In the genomic region with DNA sequence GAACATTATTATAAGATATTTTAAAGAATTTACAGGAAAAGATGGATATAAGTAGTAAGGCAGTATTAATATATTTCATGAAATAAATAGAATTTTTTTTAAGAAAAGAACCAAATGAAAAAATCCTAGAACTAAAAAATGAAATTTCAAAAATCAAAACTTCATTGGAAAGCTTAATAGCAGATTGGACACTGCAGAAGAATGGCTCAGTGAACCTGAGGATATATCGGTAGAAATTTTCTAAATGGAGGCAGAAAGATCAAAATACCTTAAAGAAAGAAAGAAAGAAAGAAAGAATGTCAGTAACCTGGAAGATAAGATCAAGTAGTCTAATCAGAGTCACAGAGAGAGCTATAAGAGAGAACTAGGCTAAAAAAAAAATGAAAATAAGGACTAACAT, we compare ENCODE assay signal across 24 cellular contexts. TPM values are rescaled to one million over a fixed set of nuclear protein-coding genes. Genes with fewer than 3 reads are reported as not detected.
A peak's percentile ranks its signal among the peaks of the same experiment; 100 is the strongest.
DNase-seq lines count a peak whose midpoint lies in the region; ATAC-seq, FAIRE-seq and TF ChIP-seq lines count a peak whose summit lies in the region.
"Had no signal": no experiment of that assay in that cellular context is flagged by ENCODE, and none has a peak within 500 bp of the region (broad histone marks: within the 10 kb centered on the region; RNA-seq: fewer than 3 reads in every experiment).

No MANE protein-coding gene starts in this region.

- ATAC-seq in HepG2 (no peak), right lobe of liver (no peak), foreskin keratinocyte (no peak)

- H3K79me2 ChIP-seq in HepG2 (ENCODE audit: insufficient read depth, low read length) (no peaks in the 10 kb centered on the region), OCI-LY3 (ENCODE audit: low read length) (no peaks in the 10 kb centered on the region)

- in situ Hi-C loops in HepG2 (cut with HindIII; ENCODE audit: extremely low pct_ligation_motif_present, low pct_unique_long_range_greater_than_20kb) = no loop called here

- no peak for TF ChIP-seq RAD21 in HepG2 (CRISPR knock-in tag; IDR thresholded peaks at IDR 0.05)

- FAIRE-seq in HepG2 (lab: Jason Lieb, UNC) (no peak), frontal cortex (lab: Jason Lieb, UNC) (peak; percentile 69)
- FAIRE-seq: A204.1, D721Med, G401.6, GM12891, GM19239 had no signal

- POLR2A ChIA-PET in HepG2 (lab: Yijun Ruan, JAX) = no interaction called here

- DNase-seq in HepG2 (ENCODE audit: low spot score) = no peak
- DNase-seq in right lobe of liver = no peak
- no peak for DNase-seq in frontal cortex (ENCODE audit: low spot score in 2 of 2)
- no peak for DNase-seq in NCI-H774 (lab: John Stamatoyannopoulos, UW)
- DNase-seq in effector CD4-positive, alpha-beta T cell = no peak
- DNase-seq in foreskin keratinocyte = no peak
- DNase-seq: 8988T; ACHN; BE2C; C1 segment of cervical spinal cord; Caco-2; Calu3; CD4-positive, alpha-beta memory T cell; CD4-positive, CD25-positive, alpha-beta regulatory T cell; CD8-positive, alpha-beta memory T cell; DMS79 treated with DMSO at 0.1 percent for 48 hours; GF-D8 had no signal

- H3K27ac ChIP-seq in HepG2 (ENCODE audit: extremely low read length, insufficient read depth, low read length) (no peak overlapping the region), right lobe of liver (no peak overlapping the region), OCI-LY3 (ENCODE audit: low read length) (peak overlapping the region; percentile 81), foreskin keratinocyte (no peak overlapping the region)
- H3K27ac ChIP-seq: BLaER1 had no signal

- intact Hi-C loops in HepG2 (cut with micrococcal nuclease; ENCODE audit: unreplicated experiment) (no loop called here), right lobe of liver (cut with DNase I) (no loop called here)

- H3K9me3 ChIP-seq in HepG2 (ENCODE audit: low read length) = no peaks in the 10 kb centered on the region
- H3K9me3 ChIP-seq in right lobe of liver = no peaks in the 10 kb centered on the region
- H3K9me3 ChIP-seq in OCI-LY3 (ENCODE audit: insufficient read depth, low read length) = peaks cover 48% of the 10 kb centered on the region
- H3K9me3 ChIP-seq: BE2C, Caco-2 had no signal

- BruUV-seq in HepG2 (replicated peaks; lab: Mats Ljungman, UMichigan) = no TSS peak

- no peaks in the 10 kb centered on the region for H4K20me1 ChIP-seq in HepG2 (ENCODE audit: insufficient read depth, low read length)
- H4K20me1 ChIP-seq in OCI-LY3 (ENCODE audit: insufficient read depth, low read length) = no peaks in the 10 kb centered on the region
- H4K20me1 ChIP-seq: BLaER1 had no signal

- H3K4me3 ChIP-seq in HepG2 (replicated peaks in 1 of 3; ENCODE audit: insufficient read depth in 1 of 3, low read depth in 2 of 3, low read length in 3 of 3) = no peak overlapping the region
- no peak overlapping the region for H3K4me3 ChIP-seq in right lobe of liver
- H3K4me3 ChIP-seq in OCI-LY3 (ENCODE audit: low read length) = no peak overlapping the region
- H3K4me3 ChIP-seq: BLaER1 had no signal

- H3K36me3 ChIP-seq in HepG2 (replicated peaks in 1 of 2; ENCODE audit: control insufficient read depth in 1 of 2, insufficient read depth in 2 of 2, low read length in 2 of 2) (no peaks in the 10 kb centered on the region), right lobe of liver (no peaks in the 10 kb centered on the region), OCI-LY3 (replicated peaks; ENCODE audit: low read depth, low read length) (peaks cover 51% of the 10 kb centered on the region)
- H3K36me3 ChIP-seq: BE2C, BLaER1 had no signal

- TF ChIP-seq EP300 in HepG2 (IDR thresholded peaks at IDR 0.05; ENCODE audit: low read depth in 2 of 2, low read length in 2 of 2) (no peak), HepG2 (CRISPR knock-in tag; IDR thresholded peaks at IDR 0.05; ENCODE audit: borderline replicate concordance) (no peak)

- no peak for TF ChIP-seq CTCF in HepG2 (CRISPR knock-in tag; IDR thresholded peaks at IDR 0.05)
- no peak for TF ChIP-seq CTCF in right lobe of liver (IDR thresholded peaks at IDR 0.05)
- no peak for TF ChIP-seq CTCF in OCI-LY3 (IDR thresholded peaks at IDR 0.05; ENCODE audit: low read depth, low read length)
- no peak for TF ChIP-seq CTCF in foreskin keratinocyte (conservative IDR thresholded peaks at IDR 0.05)

- H3K27me3 ChIP-seq in HepG2 (ENCODE audit: control insufficient read depth in 1 of 2, insufficient read depth in 2 of 2, low read length in 2 of 2) = no peaks in the 10 kb centered on the region; a peak in 1 of 5 replicates
- no peaks in the 10 kb centered on the region for H3K27me3 ChIP-seq in right lobe of liver
- no peaks in the 10 kb centered on the region for H3K27me3 ChIP-seq in OCI-LY3 (ENCODE audit: low read depth, low read length)
- H3K27me3 ChIP-seq in foreskin keratinocyte = peaks cover 19% of the 10 kb centered on the region
- H3K27me3 ChIP-seq: BE2C, BLaER1 had no signal

- no peak for TF ChIP-seq POLR2A in HepG2 (IDR thresholded peaks at IDR 0.05; ENCODE audit: insufficient read depth in 1 of 2, low read depth in 2 of 2, low read length in 2 of 2)
- TF ChIP-seq POLR2A in right lobe of liver (IDR thresholded peaks at IDR 0.05) = no peak

- H3K9ac ChIP-seq in HepG2 (ENCODE audit: insufficient read depth, low read depth, low read length) = no peak overlapping the region
- H3K9ac ChIP-seq in OCI-LY3 (ENCODE audit: low read length) = no peak overlapping the region
- H3K9ac ChIP-seq: BLaER1 had no signal

- no peak overlapping the region for H3K4me2 ChIP-seq in HepG2 (ENCODE audit: low read depth, low read length)
- H3K4me2 ChIP-seq in OCI-LY3 (ENCODE audit: low read length) = no peak overlapping the region
- H3K4me2 ChIP-seq: BLaER1 had no signal

- H3K4me1 ChIP-seq in HepG2 (ENCODE audit: insufficient read depth, low read length) (no peaks in the 10 kb centered on the region), right lobe of liver (no peaks in the 10 kb centered on the region), OCI-LY3 (ENCODE audit: low read length) (peaks cover 46% of the 10 kb centered on the region), foreskin keratinocyte (no peaks in the 10 kb centered on the region)
- H3K4me1 ChIP-seq: BE2C, BLaER1, Caco-2 had no signal

- no peak overlapping the region for H2AFZ ChIP-seq in HepG2 (ENCODE audit: low read length)
- no peak overlapping the region for H2AFZ ChIP-seq in OCI-LY3 (ENCODE audit: low read depth, low read length)

- CTCF ChIA-PET in HepG2 (lab: Yijun Ruan, JAX; ENCODE audit: low intra/inter-chr PET ratio, low total read pairs) = no interaction called here

- WGBS in HepG2 (ENCODE audit: low lambda C conversion rate) = 38% methylated on average over 1 of the region's 1 CpG
- no CpG with 5 or more reads among the region's 1 CpG for WGBS in right lobe of liver (ENCODE audit: insufficient coverage, low coverage, low lambda C conversion rate, missing lambda C conversion rate)

RNA-seq across cellular contexts. Expression of a gene that starts 21.3 kb away (rescaled TPM):
- total RNA-seq in HepG2 (2016; rRNA removed; fragmentation: Illumina TruSeq; extraction: Trizol) = 1.2 and 1.6 TPM in 2 replicates
- 0.71 and 1.4 TPM in 2 replicates for total RNA-seq in HepG2 (2016; cell fraction: cytosol; rRNA removed; fragmentation: Illumina TruSeq; extraction: Trizol; ENCODE audit: low read depth)
- total RNA-seq in HepG2 (2016; cell fraction: insoluble cytoplasmic fraction; rRNA removed; fragmentation: Illumina TruSeq; extraction: Trizol) = 1.1 and 1.3 TPM in 2 replicates
- 0.65 and 1.0 TPM in 2 replicates for total RNA-seq in HepG2 (2016; cell fraction: membrane; rRNA removed; fragmentation: Illumina TruSeq; extraction: Trizol)
- total RNA-seq in HepG2 (2016; cell fraction: nucleus; rRNA removed; fragmentation: Illumina TruSeq; extraction: Trizol) = 2.6 and 3.1 TPM in 2 replicates
- 35.1 and 36.2 TPM in 2 replicates for polyA plus RNA-seq in HepG2 (2011; rRNA removed)
- polyA plus RNA-seq in HepG2 (2011; cell fraction: cytosol; rRNA removed) = 18.9 and 26.8 TPM in 2 replicates
- 61.6 and 61.9 TPM in 2 replicates for polyA plus RNA-seq in HepG2 (2011; cell fraction: nucleus; rRNA removed)
- 38.3 and 45.6 TPM in 2 replicates for polyA plus RNA-seq in HepG2 (2012)
- 0.19 and 0.20 TPM in 2 replicates for polyA plus RNA-seq in HepG2 (2016; cell fraction: cytosol; fragmentation: Illumina TruSeq; extraction: Trizol; ENCODE audit: low read depth)
- 1.0 and 1.2 TPM in 2 replicates for polyA plus RNA-seq in HepG2 (2016; cell fraction: insoluble cytoplasmic fraction; fragmentation: Illumina TruSeq; extraction: Trizol; ENCODE audit: low read depth)
- polyA plus RNA-seq in HepG2 (2016; cell fraction: membrane; fragmentation: Illumina TruSeq; extraction: Trizol; ENCODE audit: low read depth) = 0.33 and 0.39 TPM in 2 replicates
- 1.3 and 1.8 TPM in 2 replicates for polyA plus RNA-seq in HepG2 (2016; cell fraction: nucleus; fragmentation: Illumina TruSeq; extraction: Trizol; ENCODE audit: insufficient read depth, low read depth)
- 22.1 and 78.9 TPM in 2 replicates for polyA minus RNA-seq in HepG2 (2011; rRNA and poly(A)+ RNA removed; ENCODE audit: low replicate concordance)
- 20.6 and 29.7 TPM in 2 replicates for polyA minus RNA-seq in HepG2 (2011; cell fraction: cytosol; rRNA and poly(A)+ RNA removed)
- polyA minus RNA-seq in HepG2 (2011; cell fraction: nucleus; rRNA and poly(A)+ RNA removed) = 290 and 300 TPM in 2 replicates
- 10 to 100 TPM; 28.3 to 82.5 (median 51.7) TPM for total RNA-seq in right lobe of liver
- total RNA-seq in frontal cortex = 52.2 TPM
- 6.0 and 7.0 TPM in 2 replicates for total RNA-seq in foreskin keratinocyte
- polyA plus RNA-seq in foreskin keratinocyte = 2.2 and 2.8 TPM in 2 replicates

RNA-seq across cellular contexts. Expression of a gene that starts 33.0 kb away (rescaled TPM):
- total RNA-seq in HepG2 (2016; rRNA removed; fragmentation: Illumina TruSeq; extraction: Trizol) (15.5 and 16.7 TPM in 2 replicates), right lobe of liver (10 to 100 TPM in 5 of 6 experiments, 1 to 10 TPM in 1; 8.5 to 16.8 (median 13.8) TPM), frontal cortex (12.2 TPM), foreskin keratinocyte (9.7 and 11.0 TPM in 2 replicates)
- total RNA-seq in HepG2 (2016; cell fraction: cytosol; rRNA removed; fragmentation: Illumina TruSeq; extraction: Trizol; ENCODE audit: low read depth) = 1.9 and 2.5 TPM in 2 replicates
- total RNA-seq in HepG2 (2016; cell fraction: insoluble cytoplasmic fraction; rRNA removed; fragmentation: Illumina TruSeq; extraction: Trizol) = 14.8 and 17.2 TPM in 2 replicates
- 9.3 and 10.2 TPM in 2 replicates for total RNA-seq in HepG2 (2016; cell fraction: membrane; rRNA removed; fragmentation: Illumina TruSeq; extraction: Trizol)
- total RNA-seq in HepG2 (2016; cell fraction: nucleus; rRNA removed; fragmentation: Illumina TruSeq; extraction: Trizol) = 21.2 and 23.1 TPM in 2 replicates
- polyA plus RNA-seq in HepG2 (2011; rRNA removed) (3.1 and 3.8 TPM in 2 replicates), foreskin keratinocyte (4.3 and 5.9 TPM in 2 replicates)
- polyA plus RNA-seq in HepG2 (2011; cell fraction: cytosol; rRNA removed) = 1.9 and 2.8 TPM in 2 replicates
- 4.5 and 5.1 TPM in 2 replicates for polyA plus RNA-seq in HepG2 (2011; cell fraction: nucleus; rRNA removed)
- polyA plus RNA-seq in HepG2 (2012) = 5.9 and 7.7 TPM in 2 replicates
- polyA plus RNA-seq in HepG2 (2016; cell fraction: cytosol; fragmentation: Illumina TruSeq; extraction: Trizol; ENCODE audit: low read depth) = 1.2 TPM in 2 replicates
- polyA plus RNA-seq in HepG2 (2016; cell fraction: insoluble cytoplasmic fraction; fragmentation: Illumina TruSeq; extraction: Trizol; ENCODE audit: low read depth) = 11.5 and 12.0 TPM in 2 replicates
- polyA plus RNA-seq in HepG2 (2016; cell fraction: membrane; fragmentation: Illumina TruSeq; extraction: Trizol; ENCODE audit: low read depth) = 3.6 and 4.8 TPM in 2 replicates
- 11.2 and 11.6 TPM in 2 replicates for polyA plus RNA-seq in HepG2 (2016; cell fraction: nucleus; fragmentation: Illumina TruSeq; extraction: Trizol; ENCODE audit: insufficient read depth, low read depth)
- polyA minus RNA-seq in HepG2 (2011; rRNA and poly(A)+ RNA removed; ENCODE audit: low replicate concordance) = 2.8 and 5.2 TPM in 2 replicates
- 6.3 and 8.1 TPM in 2 replicates for polyA minus RNA-seq in HepG2 (2011; cell fraction: cytosol; rRNA and poly(A)+ RNA removed)
- polyA minus RNA-seq in HepG2 (2011; cell fraction: nucleus; rRNA and poly(A)+ RNA removed) = 37.7 and 39.1 TPM in 2 replicates
